ENCODE assay signal across 13 cellular contexts in the genomic region with DNA sequence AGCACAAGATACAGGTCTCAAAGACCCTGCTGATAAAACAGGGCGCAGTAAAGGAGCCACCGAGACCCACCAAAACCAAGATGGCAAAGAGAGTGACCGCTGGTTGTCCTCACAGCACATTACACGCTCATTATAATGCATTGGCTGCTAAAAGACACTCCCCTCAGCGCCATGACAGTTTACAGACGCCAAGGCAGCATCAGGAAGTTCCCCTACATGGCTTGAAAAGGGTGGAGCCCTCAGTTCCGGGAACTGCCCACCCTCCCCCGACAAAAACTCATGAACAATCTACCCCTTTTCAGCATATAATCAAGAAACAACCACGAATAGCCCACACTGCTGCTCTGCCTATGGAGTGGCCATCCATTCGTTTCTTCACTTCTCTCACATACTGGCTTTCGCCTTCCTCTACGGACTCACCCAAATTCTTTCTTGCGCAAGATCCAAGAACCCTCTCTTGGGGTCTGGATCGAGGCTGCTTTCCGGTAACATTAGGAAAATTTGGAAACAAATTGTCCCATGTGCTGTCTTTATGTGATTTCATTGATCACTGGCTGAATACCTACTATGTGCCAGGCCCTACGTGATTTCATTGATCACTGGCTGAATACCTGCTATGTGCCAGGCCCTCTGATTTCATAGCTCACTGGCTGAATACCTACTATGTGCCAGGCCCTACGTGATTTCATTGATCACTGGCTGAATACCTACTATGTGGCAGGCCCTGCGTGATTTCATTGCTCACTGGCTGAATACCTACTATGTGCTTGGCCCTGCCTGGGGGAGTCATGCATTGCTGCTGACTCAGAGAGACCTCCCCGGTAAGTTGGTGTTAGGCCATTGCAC.
"Had no signal": no experiment of that assay in that cellular context is flagged by ENCODE, and none has a peak within 500 bp of the region (broad histone marks: within the 10 kb centered on the region; RNA-seq: fewer than 3 reads in every experiment).

No MANE protein-coding gene starts in this region.

- DNase-seq: dermis blood vessel endothelial cell; endodermal cell; foreskin melanocyte; head of caudate nucleus; left cardiac atrium; mesendoderm; naive B cell; occipital lobe; stimulated activated CD4-positive, alpha-beta T cell treated with anti-CD3 and anti-CD28 coated beads, Interleukin-4, amount 100 ng/mL, for 1 hour; tibial artery; upper lobe of left lung; uterus had no signal

- ATAC-seq: stimulated activated memory B cell treated with anti-CD40 and anti-IgM and Interleukin-4, amounts not matched to agents 10 μg/mL and 1 μg/mL and 100 μg/mL, for 72 hours had no signal
